Comparison of ENCODE assay signal across 33 cellular contexts in the genomic region with DNA sequence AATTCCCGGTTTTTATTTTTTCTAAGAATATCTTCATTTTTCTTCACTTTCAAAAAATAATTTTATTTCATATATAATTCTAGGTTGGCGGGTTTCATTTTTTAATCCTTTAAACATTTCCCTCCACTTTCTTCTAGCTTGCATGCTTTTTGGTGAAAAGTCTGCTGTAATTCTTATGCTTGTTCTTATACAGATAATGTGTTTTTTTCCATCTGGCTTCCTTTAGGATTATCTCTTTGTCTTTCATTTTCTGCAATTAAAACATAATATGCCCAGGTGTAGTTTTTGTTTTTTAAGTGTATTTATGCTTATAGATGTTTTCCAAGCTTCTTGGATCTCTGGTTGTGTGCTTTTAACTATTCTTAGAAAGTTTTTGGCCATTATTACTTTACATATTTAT.
DNase-seq lines count a peak whose midpoint lies in the region; ATAC-seq and TF ChIP-seq lines count a peak whose summit lies in the region.
"Had no signal": no experiment of that assay in that cellular context is flagged by ENCODE, and none has a peak within 500 bp of the region (broad histone marks: within the 10 kb centered on the region; RNA-seq: fewer than 3 reads in every experiment).

No MANE protein-coding gene starts in this region.

- H3K4me2 ChIP-seq in GM23248 (ENCODE audit: unreplicated experiment), result no peak overlapping the region

- H2AFZ ChIP-seq in GM23248, result no peak overlapping the region

- H4K20me1 ChIP-seq in GM23248 (ENCODE audit: insufficient read depth), result no peaks in the 10 kb centered on the region

- H3K27ac ChIP-seq in GM23248, result no peak overlapping the region
- H3K27ac ChIP-seq: 22Rv1, C4-2B, heart left ventricle, left lung, ovary, suprapubic skin, upper lobe of left lung had no signal

- no peaks in the 10 kb centered on the region for H3K9me3 ChIP-seq in GM23248 (ENCODE audit: low read depth)
- H3K9me3 ChIP-seq: HAP-1, ovary had no signal

- no peak for TF ChIP-seq CTCF in fibroblast of villous mesenchyme (IDR thresholded peaks at IDR 0.05; ENCODE audit: insufficient read depth, low read depth, low read length)

- no peak overlapping the region for H3K9ac ChIP-seq in GM23248

- DNase-seq in DMS53 (lab: John Stamatoyannopoulos, UW) (peak; percentile 44), DMS53 treated with DMSO at 0.1 percent for 48 hours (lab: John Stamatoyannopoulos, UW; ENCODE audit: unreplicated experiment) (no peak), GM23248 (peak; percentile 26), RPMI7951 (ENCODE audit: low read depth) (peak; percentile 31), fibroblast of villous mesenchyme (ENCODE audit: low read depth) (peak; percentile 17), NCI-H524 (lab: John Stamatoyannopoulos, UW) (no peak)
- no peak for DNase-seq in stimulated activated naive CD4-positive, alpha-beta T cell treated with Interleukin-2 at 50 U/mL for 16 hours (lab: John Stamatoyannopoulos, UW)
- DNase-seq: activated CD4-positive, alpha-beta memory T cell treated with anti-CD3 and anti-CD28 coated beads for 36 hours; activated CD4-positive, CD25-positive, alpha-beta regulatory T cell treated with anti-CD3 and anti-CD28 coated beads, Interleukin-2, amount 50 U/mL, for 72 hours; activated CD8-positive, alpha-beta memory T cell treated with anti-CD3 and anti-CD28 coated beads, Interleukin-2, amount 50 U/mL, for 4 hours; activated naive CD4-positive, alpha-beta T cell; activated naive CD8-positive, alpha-beta T cell treated with anti-CD3 and anti-CD28 coated beads, Interleukin-2, amount 50 U/mL, for 24 hours; central memory CD4-positive, alpha-beta T cell; COR-L47; foreskin melanocyte; heart left ventricle; islet precursor cell; left lung; MG63; NCI-H1417; NCI-H2029 treated with DMSO at 0.1 percent for 48 hours; NCI-H446; NCI-H82; ovary; retina; small intestine; stimulated activated naive B cell treated with anti-CD40 and anti-IgM and Interleukin-4, amounts not matched to agents 10 μg/mL and 1 μg/mL and 100 μg/mL, for 72 hours; upper lobe of left lung had no signal

- 89 to 91% methylated on average over 2 of the region's 2 CpGs for WGBS in GM23248 (ENCODE audit: low coverage in 1 of 2, low lambda C conversion rate in 2 of 2, missing lambda C conversion rate in 2 of 2), 2 experiments

- no peaks in the 10 kb centered on the region for H3K36me3 ChIP-seq in GM23248 (ENCODE audit: low read depth)
- H3K36me3 ChIP-seq: HAP-1, heart left ventricle, left lung, MG63, ovary, suprapubic skin, upper lobe of left lung had no signal

- no peak for ATAC-seq in HG03280 (IDR thresholded peaks at IDR 0.05; ENCODE audit: unreplicated experiment)
- ATAC-seq: activated naive CD8-positive, alpha-beta T cell treated with anti-CD3 and anti-CD28 coated beads, Interleukin-2, amount 50 U/mL, for 24 hours; heart left ventricle; left lung; stimulated activated naive B cell treated with anti-CD40 and anti-IgM and Interleukin-4, amounts not matched to agents 10 μg/mL and 1 μg/mL and 100 μg/mL, for 72 hours had no signal

- in situ Hi-C loops in GM23248 (cut with MboI), result no loop called here

- H3F3A ChIP-seq in GM23248 (ENCODE audit: insufficient read depth), result no peaks in the 10 kb centered on the region

- no peaks in the 10 kb centered on the region for H3K9me2 ChIP-seq in GM23248 (ENCODE audit: insufficient read depth)

- H3K27me3 ChIP-seq in GM23248 (replicated peaks; ENCODE audit: insufficient read depth), result no peaks in the 10 kb centered on the region
- H3K27me3 ChIP-seq: heart left ventricle, left lung, MG63, ovary, suprapubic skin, upper lobe of left lung had no signal

- no peaks in the 10 kb centered on the region for H3K4me1 ChIP-seq in GM23248 (ENCODE audit: insufficient read depth)
- H3K4me1 ChIP-seq: HAP-1, heart left ventricle, left lung, suprapubic skin, upper lobe of left lung had no signal

- H3K79me2 ChIP-seq in GM23248 (ENCODE audit: insufficient read depth), result no peaks in the 10 kb centered on the region

- H3K4me3 ChIP-seq in GM23248 (no peak overlapping the region), fibroblast of villous mesenchyme (ENCODE audit: low read depth, low read length) (no peak overlapping the region)
- H3K4me3 ChIP-seq: HAP-1, heart left ventricle, left lung, MG63, ovary, suprapubic skin, upper lobe of left lung had no signal

Comparison
In these comparisons a context has a peak if more than half of its experiments do, and no peak if none do; other contexts are left out.
1. DNase-seq: peak in DMS53 (single experiment), GM23248 (single experiment), RPMI7951 (single experiment) and fibroblast of villous mesenchyme (single experiment); none in DMS53 treated with DMSO at 0.1 percent for 48 hours (single experiment), NCI-H524 (0 of 2) and stimulated activated naive CD4-positive, alpha-beta T cell treated with Interleukin-2 at 50 U/mL for 16 hours (single experiment).